In the genomic region with DNA sequence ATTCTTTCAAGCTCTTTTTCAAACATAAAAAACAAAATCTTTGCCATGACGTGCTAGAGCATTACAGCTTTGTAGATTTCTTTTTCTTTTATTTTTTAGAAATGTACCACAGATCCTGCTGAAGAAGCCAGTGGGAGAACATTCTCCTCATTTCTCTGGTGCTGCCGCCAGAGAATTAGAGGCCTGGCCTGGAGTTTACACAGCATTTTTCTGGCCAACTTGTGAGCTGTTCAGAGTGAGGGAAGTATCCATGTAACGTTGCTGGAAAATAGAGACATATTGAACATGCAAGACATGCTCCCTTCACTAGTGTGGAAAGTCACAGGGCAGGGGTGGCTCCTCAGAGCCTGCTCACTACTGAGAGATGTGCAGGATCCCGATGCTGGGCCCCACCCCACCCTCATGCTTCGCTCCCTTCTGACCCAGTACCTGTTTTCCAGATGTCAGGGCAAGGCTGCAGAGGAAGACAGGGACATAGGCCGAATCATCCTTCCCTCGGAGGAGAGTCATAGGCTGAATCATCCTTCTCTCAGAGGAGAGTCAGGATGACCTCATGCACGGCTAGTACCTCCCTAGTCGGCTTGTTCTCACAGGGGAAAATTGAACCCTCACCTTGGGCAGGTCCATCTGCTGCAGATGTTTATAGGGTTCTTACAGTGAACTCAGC, we compare ENCODE assay signal across 14 cellular contexts.
DNase-seq lines count a peak whose midpoint lies in the region; ATAC-seq, FAIRE-seq and TF ChIP-seq lines count a peak whose summit lies in the region.
"Had no signal": no experiment of that assay in that cellular context is flagged by ENCODE, and none has a peak within 500 bp of the region (broad histone marks: within the 10 kb centered on the region; RNA-seq: fewer than 3 reads in every experiment).

No MANE protein-coding gene starts in this region.

- intact Hi-C loops in aorta (cut with DNase I): no loop called here

- DNase-seq in H54 (ENCODE audit: insufficient read length, low spot score) (peak; percentile 47), iris pigment epithelial cell (ENCODE audit: low read depth) (peak; percentile 81), aorta (no peak), HuH-7 (ENCODE audit: low spot score) (no peak), NAMALWA (ENCODE audit: low spot score) (no peak)
- no peak for DNase-seq in stimulated activated CD4-positive, alpha-beta T cell treated with anti-CD3 and anti-CD28 coated beads, Interleukin-4, amount 100 ng/mL, for 1 hour
- DNase-seq: activated T-cell treated with anti-CD3 and anti-CD28 coated beads, Interleukin-2, amount 50 U/mL, for 4 hours; effector memory CD8-positive, alpha-beta T cell; midbrain; NCI-H2227 treated with DMSO at 0.1 percent for 48 hours; psoas muscle; stimulated activated CD4-positive, alpha-beta T cell treated with anti-CD3 and anti-CD28 coated beads, Interleukin-4, amount 100 ng/mL, for 4 hours had no signal

- H3K27ac ChIP-seq in aorta (ENCODE audit: low read depth in 1 of 2, low read length in 2 of 2): no peak overlapping the region
- H3K27ac ChIP-seq: psoas muscle had no signal

- H3K4me3 ChIP-seq in aorta (ENCODE audit: low read length in 2 of 2): no peak overlapping the region
- H3K4me3 ChIP-seq: psoas muscle had no signal

- H3K27me3 ChIP-seq in aorta (ENCODE audit: control insufficient read depth in 1 of 2, insufficient read depth in 2 of 2, low read length in 1 of 2): no peaks in the 10 kb centered on the region

- peaks cover 4% of the 10 kb centered on the region for H3K9me3 ChIP-seq in aorta (ENCODE audit: control insufficient read depth, low read length)
- H3K9me3 ChIP-seq: psoas muscle had no signal

- H3K4me1 ChIP-seq in aorta (ENCODE audit: control insufficient read depth in 1 of 2, insufficient read depth in 2 of 2, low read length in 2 of 2): no peaks in the 10 kb centered on the region
- H3K4me1 ChIP-seq: psoas muscle had no signal

- TF ChIP-seq POLR2A in H54 (IDR thresholded peaks at IDR 0.05; ENCODE audit: low read depth, low read length): no peak

- ATAC-seq in SK-N-SH treated with all-trans-retinoic acid at 6 μM for 48 hours (peak; percentile 65), aorta (ENCODE audit: low FRiP score) (peak; percentile 31)
- ATAC-seq: activated T-cell treated with anti-CD3 and anti-CD28 coated beads, Interleukin-2, amount 50 U/mL, for 4 hours; effector memory CD8-positive, alpha-beta T cell; Panc1 had no signal

- FAIRE-seq in H54 (lab: Jason Lieb, UNC): peak; percentile 86

- H3K36me3 ChIP-seq in aorta (ENCODE audit: control insufficient read depth in 1 of 2, insufficient read depth in 2 of 2, low read length in 1 of 2): no peaks in the 10 kb centered on the region

- 67% methylated on average over 9 of the region's 9 CpGs for whole genome bisulfite sequencing in aorta, 2 donors

TF ChIP-seq in SK-N-SH treated with all-trans-retinoic acid at 6 μM for 48 hours, 23 proteins besides CTCF, POLR2A, EP300 and RAD21:
- TF ChIP-seq, protein P1, sequence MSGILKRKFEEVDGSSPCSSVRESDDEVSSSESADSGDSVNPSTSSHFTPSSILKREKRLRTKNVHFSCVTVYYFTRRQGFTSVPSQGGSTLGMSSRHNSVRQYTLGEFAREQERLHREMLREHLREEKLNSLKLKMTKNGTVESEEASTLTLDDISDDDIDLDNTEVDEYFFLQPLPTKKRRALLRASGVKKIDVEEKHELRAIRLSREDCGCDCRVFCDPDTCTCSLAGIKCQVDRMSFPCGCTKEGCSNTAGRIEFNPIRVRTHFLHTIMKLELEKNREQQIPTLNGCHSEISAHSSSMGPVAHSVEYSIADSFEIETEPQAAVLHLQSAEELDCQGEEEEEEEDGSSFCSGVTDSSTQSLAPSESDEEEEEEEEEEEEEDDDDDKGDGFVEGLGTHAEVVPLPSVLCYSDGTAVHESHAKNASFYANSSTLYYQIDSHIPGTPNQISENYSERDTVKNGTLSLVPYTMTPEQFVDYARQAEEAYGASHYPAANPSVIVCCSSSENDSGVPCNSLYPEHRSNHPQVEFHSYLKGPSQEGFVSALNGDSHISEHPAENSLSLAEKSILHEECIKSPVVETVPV (CRISPR knock-in tag; IDR thresholded peaks at IDR 0.05): no peak
- TF ChIP-seq SNAI2 (CRISPR knock-in tag; IDR thresholded peaks at IDR 0.05): no peak
- no peak for TF ChIP-seq TCF4 (CRISPR knock-in tag; IDR thresholded peaks at IDR 0.05; ENCODE audit: borderline replicate concordance)
- TF ChIP-seq TOX (CRISPR knock-in tag; IDR thresholded peaks at IDR 0.05; ENCODE audit: borderline replicate concordance): no peak
- TF ChIP-seq ARNTL (CRISPR knock-in tag; IDR thresholded peaks at IDR 0.05; ENCODE audit: borderline replicate concordance, low read depth): no peak
- TF ChIP-seq ZFP30 (CRISPR knock-in tag; IDR thresholded peaks at IDR 0.05): no peak
- TF ChIP-seq ZFP3 (CRISPR knock-in tag; IDR thresholded peaks at IDR 0.05): no peak
- TF ChIP-seq GLIS3 (CRISPR knock-in tag; IDR thresholded peaks at IDR 0.05): no peak
TF ChIP-seq in SK-N-SH treated with all-trans-retinoic acid at 6 μM for 48 hours: peak in this region for 0.

Comparison
In these comparisons a context has a peak if more than half of its experiments do, and no peak if none do; other contexts are left out.
1. DNase-seq: peak in H54 (single experiment) and iris pigment epithelial cell (single experiment); none in aorta (0 of 2), HuH-7 (single experiment), stimulated activated CD4-positive, alpha-beta T cell treated with anti-CD3 and anti-CD28 coated beads, Interleukin-4, amount 100 ng/mL, for 1 hour (single experiment) and NAMALWA (single experiment).